ENCODE assay signal across 8 cellular contexts in genomic region chr12:15688202-15688736, GRCh38.
A peak's percentile ranks its signal among the peaks of the same experiment; 100 is the strongest.
DNase-seq lines count a peak whose midpoint lies in the region; ATAC-seq and TF ChIP-seq lines count a peak whose summit lies in the region.

No MANE protein-coding gene starts in this region.

- H3K27ac Mint-ChIP-seq in activated CD8-positive, alpha-beta T cell treated with anti-CD3 and anti-CD28 coated beads for 36 hours, result no peak overlapping the region
- H3K27ac Mint-ChIP-seq in activated CD8-positive, alpha-beta T cell treated with anti-CD3 and anti-CD28 coated beads, Interleukin-2, amount 10 ng/mL, durations not matched to agents 7 days and 5 days, result no peak overlapping the region

- H3K4me3 ChIP-seq in right lobe of liver, result no peak overlapping the region
- H3K4me3 ChIP-seq in uterus, result peak overlapping the region in 1 of 2 donors; percentile 0
- H3K4me3 ChIP-seq in PC-9, result no peak overlapping the region

- H3K27ac ChIP-seq in right lobe of liver (peak overlapping the region in 2 of 3 donors; percentile 41 to 45), uterus (peak overlapping the region; percentile 56 to 74), PC-9 (no peak overlapping the region)

- BruUV-seq in PC-9 (replicated peaks; lab: Mats Ljungman, UMichigan), result no TSS peak

- no peaks in the 10 kb centered on the region for H3K4me1 Mint-ChIP-seq in activated CD8-positive, alpha-beta T cell treated with anti-CD3 and anti-CD28 coated beads for 36 hours (ENCODE audit: low read depth)
- H3K4me1 Mint-ChIP-seq in activated CD8-positive, alpha-beta T cell treated with anti-CD3 and anti-CD28 coated beads, Interleukin-2, amount 10 ng/mL, durations not matched to agents 7 days and 5 days (ENCODE audit: low read depth), result peaks cover 4% of the 10 kb centered on the region

- peaks cover 0 to 41% (median 11%) of the 10 kb centered on the region in 4 donors for H3K4me1 ChIP-seq in right lobe of liver
- no peaks in the 10 kb centered on the region for H3K4me1 ChIP-seq in uterus
- peaks cover 15% of the 10 kb centered on the region for H3K4me1 ChIP-seq in PC-9 (replicated peaks; ENCODE audit: insufficient read depth)

- no peaks in the 10 kb centered on the region for H3K9me3 Mint-ChIP-seq in activated CD8-positive, alpha-beta T cell treated with anti-CD3 and anti-CD28 coated beads for 36 hours
- H3K9me3 Mint-ChIP-seq in activated CD8-positive, alpha-beta T cell treated with anti-CD3 and anti-CD28 coated beads, Interleukin-2, amount 10 ng/mL, durations not matched to agents 7 days and 5 days (ENCODE audit: insufficient read depth), result no peaks in the 10 kb centered on the region

- peaks cover 10% of the 10 kb centered on the region for H3K27me3 Mint-ChIP-seq in activated CD8-positive, alpha-beta T cell treated with anti-CD3 and anti-CD28 coated beads for 36 hours
- peaks cover 32% of the 10 kb centered on the region for H3K27me3 Mint-ChIP-seq in activated CD8-positive, alpha-beta T cell treated with anti-CD3 and anti-CD28 coated beads, Interleukin-2, amount 10 ng/mL, durations not matched to agents 7 days and 5 days (ENCODE audit: low read depth)

- peaks cover 60% of the 10 kb centered on the region for H3K79me2 ChIP-seq in PC-9 (ENCODE audit: low read depth)

- H3K9me2 ChIP-seq in PC-9 (ENCODE audit: insufficient read depth), result no peaks in the 10 kb centered on the region

- TF ChIP-seq POLR2A in right lobe of liver (IDR thresholded peaks at IDR 0.05) (peak; percentile 55), uterus (IDR thresholded peaks at IDR 0.05) (no peak)

- WGBS in right lobe of liver (ENCODE audit: insufficient coverage, low coverage, low lambda C conversion rate, missing lambda C conversion rate), result 73% methylated on average over 3 of the region's 8 CpGs

- ATAC-seq in activated CD8-positive, alpha-beta T cell treated with anti-CD3 and anti-CD28 coated beads for 36 hours, result no peak
- no peak for ATAC-seq in activated CD8-positive, alpha-beta T cell treated with anti-CD3 and anti-CD28 coated beads, Interleukin-2, amount 10 ng/mL, durations not matched to agents 7 days and 5 days
- peak; percentile 41 to 61 (median 54) for ATAC-seq in right lobe of liver

- H3K27me3 ChIP-seq in right lobe of liver, result no peaks in the 10 kb centered on the region
- no peaks in the 10 kb centered on the region for H3K27me3 ChIP-seq in uterus
- H3K27me3 ChIP-seq in PC-9 (ENCODE audit: insufficient read depth, low read depth), result no peaks in the 10 kb centered on the region

- no peak overlapping the region for H3K4me2 ChIP-seq in PC-9

- CTCF ChIA-PET in activated CD8-positive, alpha-beta T cell treated with anti-CD3 and anti-CD28 coated beads for 36 hours (lab: Charles Lee), result no interaction called here
- CTCF ChIA-PET in activated CD8-positive, alpha-beta T cell treated with anti-CD3 and anti-CD28 coated beads, Interleukin-2, amount 10 ng/mL, durations not matched to agents 7 days and 5 days (lab: Charles Lee), result no interaction called here
- CTCF ChIA-PET in PC-9 (lab: Charles Lee), result interaction anchor here (0.5 kb wide), 1 partner anchor 110 kb away, joined by 26 read pairs; no protein-coding TSS in a partner anchor

- DNase-seq in activated CD8-positive, alpha-beta T cell treated with anti-CD3 and anti-CD28 coated beads for 36 hours, result peak; percentile 5
- no peak for DNase-seq in activated CD8-positive, alpha-beta T cell treated with anti-CD3 and anti-CD28 coated beads, Interleukin-2, amount 10 ng/mL, durations not matched to agents 7 days and 5 days
- peak in 54 of 56 donors; percentile 2 to 88 (median 50) for DNase-seq in amygdala (lab: John Stamatoyannopoulos, UW)
- DNase-seq in right lobe of liver, result peak in 1 of 3 donors; percentile 45
- no peak for DNase-seq in uterus
- no peak for DNase-seq in NCI-H2171 (lab: John Stamatoyannopoulos, UW)
- DNase-seq in activated CD4-positive, CD25-positive, alpha-beta regulatory T cell treated with anti-CD3 and anti-CD28 coated beads, Interleukin-2, amount 50 U/mL, for 72 hours, result no peak
- no peak for DNase-seq in PC-9

- H3K4me3 Mint-ChIP-seq in activated CD8-positive, alpha-beta T cell treated with anti-CD3 and anti-CD28 coated beads for 36 hours, result no peak overlapping the region
- no peak overlapping the region for H3K4me3 Mint-ChIP-seq in activated CD8-positive, alpha-beta T cell treated with anti-CD3 and anti-CD28 coated beads, Interleukin-2, amount 10 ng/mL, durations not matched to agents 7 days and 5 days

- POLR2A ChIA-PET in activated CD8-positive, alpha-beta T cell treated with anti-CD3 and anti-CD28 coated beads for 36 hours (lab: Charles Lee), result no interaction called here
- POLR2A ChIA-PET in activated CD8-positive, alpha-beta T cell treated with anti-CD3 and anti-CD28 coated beads, Interleukin-2, amount 10 ng/mL, durations not matched to agents 7 days and 5 days (lab: Charles Lee), result no interaction called here
- POLR2A ChIA-PET in PC-9 (lab: Charles Lee; ENCODE audit: unreplicated experiment), result no interaction called here

- H3K9me3 ChIP-seq in right lobe of liver, result no peaks in the 10 kb centered on the region
- no peaks in the 10 kb centered on the region for H3K9me3 ChIP-seq in uterus
- H3K9me3 ChIP-seq in PC-9 (ENCODE audit: insufficient read depth, low read depth), result no peaks in the 10 kb centered on the region

- H3F3A ChIP-seq in PC-9 (ENCODE audit: insufficient read depth, low read depth), result peaks cover 9% of the 10 kb centered on the region; the same call in 1 of the 2 replicates

- intact Hi-C loops in activated CD8-positive, alpha-beta T cell treated with anti-CD3 and anti-CD28 coated beads for 36 hours (cut with micrococcal nuclease), result no loop called here
- intact Hi-C loops in right lobe of liver (cut with DNase I) (no loop called here), uterus (cut with DNase I; ENCODE audit: low total_unique reads) (no loop called here), PC-9 (cut with micrococcal nuclease; ENCODE audit: unreplicated experiment) (loop anchor here (5.0 kb wide), 1 partner anchor 34 kb away; no protein-coding TSS in a partner anchor)

- H2AFZ ChIP-seq in PC-9, result no peak overlapping the region

- H4K20me1 ChIP-seq in PC-9 (ENCODE audit: insufficient read depth), result no peaks in the 10 kb centered on the region

- TF ChIP-seq CTCF in activated CD8-positive, alpha-beta T cell treated with anti-CD3 and anti-CD28 coated beads for 36 hours (IDR thresholded peaks at IDR 0.05), result no peak
- TF ChIP-seq CTCF in right lobe of liver (IDR thresholded peaks at IDR 0.05) (no peak), uterus (IDR thresholded peaks at IDR 0.05) (no peak), PC-9 (conservative IDR thresholded peaks at IDR 0.05) (no peak)

- H3K36me3 Mint-ChIP-seq in activated CD8-positive, alpha-beta T cell treated with anti-CD3 and anti-CD28 coated beads for 36 hours (ENCODE audit: low read depth), result no peaks in the 10 kb centered on the region
- no peaks in the 10 kb centered on the region for H3K36me3 Mint-ChIP-seq in activated CD8-positive, alpha-beta T cell treated with anti-CD3 and anti-CD28 coated beads, Interleukin-2, amount 10 ng/mL, durations not matched to agents 7 days and 5 days (ENCODE audit: low read depth)

- H3K36me3 ChIP-seq in right lobe of liver (no peaks in the 10 kb centered on the region), uterus (no peaks in the 10 kb centered on the region), PC-9 (ENCODE audit: low read depth) (no peaks in the 10 kb centered on the region)

Comparison
In these comparisons a context has a peak if more than half of its experiments do, and no peak if none do; other contexts are left out.
1. DNase-seq: peak in activated CD8-positive, alpha-beta T cell treated with anti-CD3 and anti-CD28 coated beads for 36 hours (single experiment) and amygdala (54 of 56); none in activated CD8-positive, alpha-beta T cell treated with anti-CD3 and anti-CD28 coated beads, Interleukin-2, amount 10 ng/mL, durations not matched to agents 7 days and 5 days (single experiment), uterus (0 of 2), NCI-H2171 (single experiment), activated CD4-positive, CD25-positive, alpha-beta regulatory T cell treated with anti-CD3 and anti-CD28 coated beads, Interleukin-2, amount 50 U/mL, for 72 hours (single experiment) and PC-9 (0 of 2).
2. ATAC-seq: peak in right lobe of liver (4 of 4); none in activated CD8-positive, alpha-beta T cell treated with anti-CD3 and anti-CD28 coated beads for 36 hours (single experiment) and activated CD8-positive, alpha-beta T cell treated with anti-CD3 and anti-CD28 coated beads, Interleukin-2, amount 10 ng/mL, durations not matched to agents 7 days and 5 days (single experiment).